1 cellular context compared by ENCODE assay signal in the genomic region with DNA sequence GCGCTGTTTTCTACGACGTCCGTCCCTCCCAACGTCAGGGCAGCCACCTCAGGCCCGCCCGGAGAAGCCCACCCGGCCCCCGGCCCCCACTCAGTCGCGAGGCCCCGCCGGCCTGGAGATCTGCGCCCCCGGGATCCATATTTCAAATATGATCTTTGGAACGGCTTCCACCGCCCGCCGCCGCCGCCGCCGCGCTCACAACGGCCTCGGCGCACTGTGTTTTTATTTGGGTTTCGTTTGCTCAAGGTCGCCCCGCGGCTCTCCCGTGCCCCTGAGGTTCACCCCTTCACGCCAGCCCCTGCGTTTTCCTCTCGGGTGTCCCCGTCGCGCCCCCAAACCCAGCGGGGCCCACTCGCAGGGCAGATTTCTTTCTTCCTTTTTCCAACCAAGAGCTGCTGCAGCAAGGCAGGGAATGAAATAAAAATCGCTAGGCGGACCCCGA.
TF ChIP-seq lines count a peak whose summit lies in the region.

No MANE protein-coding gene starts in this region.

TF ChIP-seq in endothelial cell of umbilical vein, 7 proteins besides CTCF, POLR2A, EP300 and RAD21 (continued from another document):
- TF ChIP-seq EZH2 (IDR thresholded peaks at IDR 0.05; ENCODE audit: borderline replicate concordance, low read depth, low read length, severe bottlenecking) (no peak), GATA2 (IDR thresholded peaks at IDR 0.05; ENCODE audit: insufficient read depth, insufficient read length, low read depth, low read length) (no peak), MYC (IDR thresholded peaks at IDR 0.05; ENCODE audit: low read depth, low read length) (no peak), POLR2AphosphoS5 (IDR thresholded peaks at IDR 0.05; ENCODE audit: insufficient read depth, low read depth, low read length) (no peak), JUN (IDR thresholded peaks at IDR 0.05; ENCODE audit: borderline replicate concordance, insufficient read depth, insufficient read length, low read depth) (no peak), FOS (IDR thresholded peaks at IDR 0.05; ENCODE audit: borderline replicate concordance, insufficient read depth, low read length) (no peak)
TF ChIP-seq in endothelial cell of umbilical vein: peak in this region for 0.
